Comparison of ENCODE assay signal across 28 cellular contexts in genomic region chr4:98421106-98421505, GRCh38.
DNase-seq lines count a peak whose midpoint lies in the region; ATAC-seq, FAIRE-seq and TF ChIP-seq lines count a peak whose summit lies in the region.
"Had no signal": no experiment of that assay in that cellular context is flagged by ENCODE, and none has a peak within 500 bp of the region (broad histone marks: within the 10 kb centered on the region; RNA-seq: fewer than 3 reads in every experiment).

No MANE protein-coding gene starts in this region.

- H3K9ac ChIP-seq in SK-N-SH, result no peak overlapping the region
- peak overlapping the region; percentile 26 for H3K9ac ChIP-seq in astrocyte (ENCODE audit: low read length)
- H3K9ac ChIP-seq: BLaER1, KMS-11 had no signal

- no peak overlapping the region for H3K4me3 ChIP-seq in SK-N-SH (ENCODE audit: low read depth in 2 of 2, low read length in 1 of 2)
- H3K4me3 ChIP-seq in astrocyte (ENCODE audit: insufficient read depth, low read depth, low read length), result no peak overlapping the region
- H3K4me3 ChIP-seq in kidney epithelial cell (ENCODE audit: low read depth, low read length), result no peak overlapping the region
- no peak overlapping the region for H3K4me3 ChIP-seq in HAP-1
- H3K4me3 ChIP-seq: BLaER1, mucosa of descending colon, psoas muscle, thoracic aorta had no signal

- peaks cover 14% of the 10 kb centered on the region for H3F3A ChIP-seq in SK-N-SH (replicated peaks; ENCODE audit: insufficient read depth)

- peaks cover 4% of the 10 kb centered on the region for H3K9me3 Mint-ChIP-seq in astrocyte (ENCODE audit: unreplicated experiment)
- H3K9me3 Mint-ChIP-seq: central memory CD8-positive, alpha-beta T cell had no signal

- POLR2A ChIA-PET in SK-N-SH (lab: Yijun Ruan, JAX), result no interaction called here

- H4K20me1 ChIP-seq in SK-N-SH (ENCODE audit: insufficient read depth), result no peaks in the 10 kb centered on the region
- no peaks in the 10 kb centered on the region for H4K20me1 ChIP-seq in astrocyte (ENCODE audit: insufficient read depth, low read length)
- H4K20me1 ChIP-seq: BLaER1 had no signal

- H3K27ac ChIP-seq in SK-N-SH (ENCODE audit: low read depth in 2 of 2, low read length in 1 of 2) (no peak overlapping the region; a peak in 1 of 4 replicates), astrocyte (ENCODE audit: low read depth, low read length) (peak overlapping the region; percentile 69)
- H3K27ac ChIP-seq: 22Rv1, BLaER1, foreskin keratinocyte, KMS-11, psoas muscle, thoracic aorta had no signal

- no peaks in the 10 kb centered on the region for H3K9me2 ChIP-seq in SK-N-SH

- H3K4me1 ChIP-seq in SK-N-SH (ENCODE audit: control insufficient read depth in 1 of 2, insufficient read depth in 2 of 2, low read depth in 1 of 2, low read length in 1 of 2), result no peaks in the 10 kb centered on the region; a peak in 1 of 4 replicates
- peaks cover 14% of the 10 kb centered on the region for H3K4me1 ChIP-seq in astrocyte (ENCODE audit: insufficient read depth, low read length)
- H3K4me1 ChIP-seq in HAP-1, result peaks cover 3% of the 10 kb centered on the region; the same call in 1 of the 2 replicates
- H3K4me1 ChIP-seq: BLaER1, foreskin keratinocyte, psoas muscle had no signal

- H3K4me3 Mint-ChIP-seq in astrocyte (ENCODE audit: unreplicated experiment), result no peak overlapping the region
- H3K4me3 Mint-ChIP-seq: activated CD8-positive, alpha-beta T cell treated with anti-CD3 and anti-CD28 coated beads for 36 hours; central memory CD8-positive, alpha-beta T cell; H9; stimulated activated naive B cell treated with anti-CD40 and anti-IgM and Interleukin-4, amounts not matched to agents 10 μg/mL and 1 μg/mL and 100 μg/mL, for 72 hours had no signal

- H3K27me3 ChIP-seq in SK-N-SH (ENCODE audit: insufficient read depth) (no peaks in the 10 kb centered on the region), astrocyte (ENCODE audit: insufficient read depth, low read length) (no peaks in the 10 kb centered on the region), kidney epithelial cell (ENCODE audit: control insufficient read depth, insufficient read depth, low read length) (no peaks in the 10 kb centered on the region), HAP-1 (ENCODE audit: low read depth) (no peaks in the 10 kb centered on the region)
- H3K27me3 ChIP-seq: BLaER1, foreskin keratinocyte had no signal

- peaks cover 45 to 84% of the 10 kb centered on the region in 2 experiments for H3K36me3 ChIP-seq in SK-N-SH (replicated peaks in 1 of 2; ENCODE audit: control insufficient read depth in 1 of 2, insufficient read depth in 2 of 2, low read length in 1 of 2)
- peaks cover 19% of the 10 kb centered on the region for H3K36me3 ChIP-seq in astrocyte (ENCODE audit: insufficient read depth, low read length)
- H3K36me3 ChIP-seq in kidney epithelial cell (ENCODE audit: control insufficient read depth, insufficient read depth, low read length), result peaks cover 1% of the 10 kb centered on the region
- H3K36me3 ChIP-seq in HAP-1 (replicated peaks), result 0 out of 2 replicates have a peak, but pooled peaks cover 3% of the 10 kb centered on the region
- H3K36me3 ChIP-seq: thoracic aorta had no signal

- H3K9me3 ChIP-seq in SK-N-SH (no peaks in the 10 kb centered on the region), astrocyte (ENCODE audit: insufficient read depth, low read depth, low read length) (no peaks in the 10 kb centered on the region), HAP-1 (no peaks in the 10 kb centered on the region)
- H3K9me3 ChIP-seq: mucosa of descending colon, psoas muscle, thoracic aorta had no signal

- peak; percentile 79 for FAIRE-seq in astrocyte (lab: Jason Lieb, UNC)
- FAIRE-seq: small intestine had no signal

- DNase-seq in SK-N-SH (no peak), astrocyte (ENCODE audit: low read depth) (peak; percentile 92), kidney epithelial cell (ENCODE audit: low read depth) (peak; percentile 79), HAP-1 (ENCODE audit: low spot score in 2 of 2) (no peak)
- DNase-seq in stimulated activated CD4-positive, alpha-beta T cell treated with anti-CD3 and anti-CD28 coated beads, Interleukin-15, amount 100 ng/mL, for 24 hours, result no peak
- DNase-seq: activated CD8-positive, alpha-beta T cell treated with anti-CD3 and anti-CD28 coated beads for 36 hours; activated gamma-delta T cell treated with Interleukin-2 at 50 U/mL for 16 hours; amygdala; Calu3; foreskin keratinocyte; H9; mucosa of descending colon; MV-4-11; NCI-H1694 treated with DMSO at 0.1 percent for 48 hours; NCI-H2171 treated with DMSO at 0.1 percent for 48 hours; NCI-H526 treated with DMSO at 0.1 percent for 48 hours; psoas muscle; small intestine; stimulated activated naive B cell treated with anti-CD40 and anti-IgM and Interleukin-4, amounts not matched to agents 10 μg/mL and 1 μg/mL and 100 μg/mL, for 72 hours; T1000 had no signal

- H3K79me2 ChIP-seq in SK-N-SH (ENCODE audit: insufficient read depth) (no peaks in the 10 kb centered on the region), astrocyte (ENCODE audit: insufficient read depth, low read length) (no peaks in the 10 kb centered on the region)

- in situ Hi-C loops in HAP-1 (cut with MboI; ENCODE audit: low sequenced_read_pairs), result no loop called here

- H3K27ac Mint-ChIP-seq in astrocyte (ENCODE audit: unreplicated experiment), result peak overlapping the region; percentile 79
- H3K27ac Mint-ChIP-seq: activated CD8-positive, alpha-beta T cell treated with anti-CD3 and anti-CD28 coated beads for 36 hours; H9; stimulated activated naive B cell treated with anti-CD40 and anti-IgM and Interleukin-4, amounts not matched to agents 10 μg/mL and 1 μg/mL and 100 μg/mL, for 72 hours had no signal

- no peak overlapping the region for H2AFZ ChIP-seq in SK-N-SH (ENCODE audit: low read depth)
- no peak overlapping the region for H2AFZ ChIP-seq in astrocyte (ENCODE audit: low read depth, low read length)

- TF ChIP-seq EP300 in SK-N-SH (IDR thresholded peaks at IDR 0.05; ENCODE audit: borderline replicate concordance in 1 of 2, low read depth in 1 of 2, low read length in 1 of 2), result no peak

- ATAC-seq in SK-N-SH treated with all-trans-retinoic acid at 6 μM for 48 hours, result no peak; the same call in 2 of the 3 replicates
- ATAC-seq in HG02981 (IDR thresholded peaks at IDR 0.05; ENCODE audit: unreplicated experiment), result no peak
- ATAC-seq in GM18505 (IDR thresholded peaks at IDR 0.05; ENCODE audit: unreplicated experiment), result no peak
- ATAC-seq: activated CD8-positive, alpha-beta T cell treated with anti-CD3 and anti-CD28 coated beads for 36 hours; foreskin keratinocyte; mucosa of descending colon; psoas muscle; stimulated activated naive B cell treated with anti-CD40 and anti-IgM and Interleukin-4, amounts not matched to agents 10 μg/mL and 1 μg/mL and 100 μg/mL, for 72 hours had no signal

- WGBS in SK-N-SH (ENCODE audit: low lambda C conversion rate), result 81% methylated on average over 5 of the region's 5 CpGs

- H3K27me3 Mint-ChIP-seq in astrocyte (ENCODE audit: low read depth, unreplicated experiment), result no peaks in the 10 kb centered on the region
- H3K27me3 Mint-ChIP-seq: activated CD8-positive, alpha-beta T cell treated with anti-CD3 and anti-CD28 coated beads for 36 hours; central memory CD8-positive, alpha-beta T cell; stimulated activated naive B cell treated with anti-CD40 and anti-IgM and Interleukin-4, amounts not matched to agents 10 μg/mL and 1 μg/mL and 100 μg/mL, for 72 hours had no signal

- CTCF ChIA-PET in SK-N-SH (lab: Yijun Ruan, JAX), result interaction anchor here (1.5 kb wide), 1 partner anchor 44 kb away, joined by 4 read pairs; no protein-coding TSS in a partner anchor

- no peak for TF ChIP-seq RAD21 in SK-N-SH (IDR thresholded peaks at IDR 0.05; ENCODE audit: low read length)

- TF ChIP-seq POLR2A in GM18505 (IDR thresholded peaks at IDR 0.05; ENCODE audit: borderline replicate concordance, extremely low read depth, insufficient read depth, insufficient read length), result no peak

- TF ChIP-seq CTCF in SK-N-SH (IDR thresholded peaks at IDR 0.05), result no peak
- TF ChIP-seq CTCF in astrocyte (IDR thresholded peaks at IDR 0.05; ENCODE audit: insufficient read depth, low read depth, low read length), result no peak
- no peak for TF ChIP-seq CTCF in kidney epithelial cell (IDR thresholded peaks at IDR 0.05; ENCODE audit: insufficient read depth, low read length, poor library complexity, severe bottlenecking)

- H3K4me2 ChIP-seq in SK-N-SH, result no peak overlapping the region
- H3K4me2 ChIP-seq in astrocyte (ENCODE audit: low read length), result peak overlapping the region; percentile 49
- H3K4me2 ChIP-seq: BLaER1, KMS-11 had no signal

- peaks cover 38% of the 10 kb centered on the region for H3K36me3 Mint-ChIP-seq in astrocyte (ENCODE audit: low read depth, unreplicated experiment)

- H3K4me1 Mint-ChIP-seq in astrocyte (ENCODE audit: low read depth, unreplicated experiment), result peaks cover 12% of the 10 kb centered on the region
- H3K4me1 Mint-ChIP-seq: central memory CD8-positive, alpha-beta T cell; H9 had no signal

TF ChIP-seq in SK-N-SH, 30 proteins besides CTCF, POLR2A, EP300 and RAD21:
- TF ChIP-seq FOSL2 (IDR thresholded peaks at IDR 0.05; ENCODE audit: borderline replicate concordance, low read depth) (peak; percentile 33; the same call in 1 of the 2 replicates), SIN3A (IDR thresholded peaks at IDR 0.05; ENCODE audit: borderline replicate concordance, low read depth, low read length) (no peak), TEAD4 (IDR thresholded peaks at IDR 0.05; ENCODE audit: borderline replicate concordance, insufficient read depth) (no peak), YY1 (IDR thresholded peaks at IDR 0.05; ENCODE audit: low read depth) (no peak), GATA2 (CRISPR knock-in tag; IDR thresholded peaks at IDR 0.05) (no peak), SMC3 (IDR thresholded peaks at IDR 0.05; ENCODE audit: low read depth, low read length) (no peak)

TF ChIP-seq in SK-N-SH treated with all-trans-retinoic acid at 6 μM for 48 hours, 23 proteins besides CTCF, POLR2A, EP300 and RAD21 (continues in another document):
- no peak for TF ChIP-seq ZFP3 (CRISPR knock-in tag; IDR thresholded peaks at IDR 0.05)
- no peak for TF ChIP-seq ISL1 (CRISPR knock-in tag; IDR thresholded peaks at IDR 0.05)
- no peak for TF ChIP-seq GLIS3 (CRISPR knock-in tag; IDR thresholded peaks at IDR 0.05)
- no peak for TF ChIP-seq PPARA (CRISPR knock-in tag; IDR thresholded peaks at IDR 0.05; ENCODE audit: borderline replicate concordance)
- no peak for TF ChIP-seq ZC3H10 (CRISPR knock-in tag; IDR thresholded peaks at IDR 0.05)
- no peak for TF ChIP-seq ARNTL (CRISPR knock-in tag; IDR thresholded peaks at IDR 0.05; ENCODE audit: borderline replicate concordance, low read depth)
- no peak for TF ChIP-seq ESRRG (CRISPR knock-in tag; IDR thresholded peaks at IDR 0.05)
- no peak for TF ChIP-seq ZNF8 (CRISPR knock-in tag; IDR thresholded peaks at IDR 0.05)
- TF ChIP-seq SNAI2 (CRISPR knock-in tag; IDR thresholded peaks at IDR 0.05), result no peak
- no peak for TF ChIP-seq RARB (CRISPR knock-in tag; IDR thresholded peaks at IDR 0.05)
- TF ChIP-seq ZFP30 (CRISPR knock-in tag; IDR thresholded peaks at IDR 0.05), result no peak
- TF ChIP-seq CSDC2 (CRISPR knock-in tag; IDR thresholded peaks at IDR 0.05), result no peak

Comparison
In these comparisons a context has a peak if more than half of its experiments do, and no peak if none do; other contexts are left out.
1. DNase-seq: peak in astrocyte (single experiment) and kidney epithelial cell (single experiment); none in SK-N-SH (single experiment), HAP-1 (0 of 2) and stimulated activated CD4-positive, alpha-beta T cell treated with anti-CD3 and anti-CD28 coated beads, Interleukin-15, amount 100 ng/mL, for 24 hours (single experiment).